In genomic region chr1:16621681-16622315, GRCh38 we compare ENCODE assay signal across 9 cellular contexts. TPM values are rescaled to one million over a fixed set of nuclear protein-coding genes. Genes with fewer than 3 reads are reported as not detected.
A peak's percentile ranks its signal among the peaks of the same experiment; 100 is the strongest.
DNase-seq lines count a peak whose midpoint lies in the region; ATAC-seq and TF ChIP-seq lines count a peak whose summit lies in the region.
"Not testable (repeated sequence)": the region's sequence is repeated elsewhere in the genome, so short reads cannot be mapped to it uniquely, and the experiment has no call there.
"Had no signal": no experiment of that assay in that cellular context is flagged by ENCODE, and none has a peak within 500 bp of the region (broad histone marks: within the 10 kb centered on the region; RNA-seq: fewer than 3 reads in every experiment).

No MANE protein-coding gene starts in this region.

- not testable (repeated sequence) for TF ChIP-seq CTCF in GM13976 (IDR thresholded peaks at IDR 0.05; ENCODE audit: borderline replicate concordance, control extremely low read depth, extremely low read depth, insufficient read depth, missing control alignments); dorsolateral prefrontal cortex (IDR thresholded peaks at IDR 0.05 in 54 of 56, conservative IDR thresholded peaks at IDR 0.05 in 2 of 56; ENCODE audit: low read depth in 1 of 56, partially characterized antibody in 56 of 56); left lung (IDR thresholded peaks at IDR 0.05); osteoblast (IDR thresholded peaks at IDR 0.05; ENCODE audit: extremely low read depth, low read depth, low read length); testis (IDR thresholded peaks at IDR 0.05)

- H3K4me3 ChIP-seq in dorsolateral prefrontal cortex; left lung; osteoblast (ENCODE audit: insufficient read depth, low read length); testis: not testable (repeated sequence)

- not testable (repeated sequence) for H2AFZ ChIP-seq in osteoblast (ENCODE audit: low read length)

- H3K27me3 ChIP-seq in dorsolateral prefrontal cortex; left lung; osteoblast (ENCODE audit: insufficient read depth, low read length); testis: not testable (repeated sequence)

- WGBS in testis, 2 donors = 89 to 92% methylated on average over 9 of the region's 9 CpGs

- not testable (repeated sequence) for ATAC-seq in left lung

- H3K4me1 ChIP-seq in left lung, testis: not testable (repeated sequence)
- peaks cover 13% of the 10 kb centered on the region for H3K4me1 ChIP-seq in osteoblast (ENCODE audit: insufficient read depth, low read length)

- not testable (repeated sequence) for H3K9me3 ChIP-seq in left lung; osteoblast (ENCODE audit: low read depth, low read length); testis

- in situ Hi-C loops in GM13976 (cut with MboI; ENCODE audit: low sequenced_read_pairs, unreplicated experiment) = loop anchor here (5.0 kb wide), 1 partner anchor 321 kb away; no protein-coding TSS in a partner anchor

- intact Hi-C loops in dorsolateral prefrontal cortex (cut with DNase I) = loop anchor here (1.0 kb wide), 2 partner anchors 327 to 330 kb away; no protein-coding TSS in a partner anchor
- intact Hi-C loops in left lung (cut with DNase I); testis (cut with DNase I; ENCODE audit: low total_unique reads): not testable (repeated sequence)

- peak; percentile 71 for DNase-seq in GM13976 (ENCODE audit: low spot score)
- peak; percentile 30 for DNase-seq in activated CD4-positive, CD25-positive, alpha-beta regulatory T cell treated with anti-CD3 and anti-CD28 coated beads, Interleukin-2, amount 50 U/mL, for 72 hours
- DNase-seq in activated naive CD4-positive, alpha-beta T cell treated with Interleukin-2 at 50 U/mL for 16 hours = peak; percentile 2
- peak in 8 of 10 donors; percentile 9 to 60 (median 30) for DNase-seq in dorsolateral prefrontal cortex
- DNase-seq in left lung = peak; percentile 34 to 82
- peak; percentile 89 for DNase-seq in osteoblast (ENCODE audit: insufficient read length, low spot score, missing footprints)
- DNase-seq in testis = peak; percentile 18

- peaks cover 24% of the 10 kb centered on the region for H4K20me1 ChIP-seq in osteoblast (ENCODE audit: insufficient read depth, low read length)

- H3K27ac ChIP-seq in dorsolateral prefrontal cortex = peak overlapping the region in 6 of 59 donors; percentile 5 to 74 (median 32)
- not testable (repeated sequence) for H3K27ac ChIP-seq in left lung; osteoblast (ENCODE audit: low read depth, low read length); testis

- H3K4me2 ChIP-seq in osteoblast (ENCODE audit: insufficient read depth, low read length) = not testable (repeated sequence)

- H3K36me3 ChIP-seq in left lung = peaks cover 0 to 76% of the 10 kb centered on the region in 2 donors
- peaks cover 32% of the 10 kb centered on the region for H3K36me3 ChIP-seq in osteoblast (ENCODE audit: insufficient read depth, low read length)
- not testable (repeated sequence) for H3K36me3 ChIP-seq in testis (ENCODE audit: low read depth, missing control alignments)

- TF ChIP-seq POLR2A in testis (IDR thresholded peaks at IDR 0.05) = not testable (repeated sequence)

- H3K79me2 ChIP-seq in osteoblast (ENCODE audit: insufficient read depth, low read length) = not testable (repeated sequence)

RNA-seq across cellular contexts. Expression of gene NBPF1, which starts 8.4 kb away (rescaled TPM):
- total RNA-seq in dorsolateral prefrontal cortex = 10 to 100 TPM; 17.9 to 89.3 (median 52.9) TPM
- total RNA-seq in left lung = 10 to 100 TPM; 35.2 to 40.1 TPM
- 54.6 and 71.6 TPM in 2 replicates for total RNA-seq in osteoblast
- total RNA-seq in testis = 100 to 1,000 TPM in 1 of 2 donors, 10 to 100 TPM in 1; 75.6 to 109 TPM
- polyA plus RNA-seq in testis (ENCODE audit: insufficient read depth, low read depth, low replicate concordance) = 93.9 TPM

RNA-seq across cellular contexts. Expression of gene RNU1-3, which starts 45.0 kb away (rescaled TPM):
- total RNA-seq in dorsolateral prefrontal cortex (over 10,000 TPM in 6 of 120 experiments, 1,000 to 10,000 TPM in 114; 2,235 to 12,697 (median 6,630) TPM), left lung (1,000 to 10,000 TPM; 2,748 to 3,444 TPM), osteoblast (under 0.01 TPM in 1 of 2 replicates, not detected in the other), testis (under 1 TPM; under 0.01 TPM)
- 18.9 TPM for polyA plus RNA-seq in testis (ENCODE audit: insufficient read depth, low read depth, low replicate concordance)
- polyA plus RNA-seq: AG04450, heart right ventricle had no signal

Comparison
In these comparisons a context has a peak if more than half of its experiments do, and no peak if none do; other contexts are left out.
1. DNase-seq: peak in every context shown above with its lines; median percentile 89 in osteoblast; 71 in GM13976; 58 in left lung; 30 in activated CD4-positive, CD25-positive, alpha-beta regulatory T cell treated with anti-CD3 and anti-CD28 coated beads, Interleukin-2, amount 50 U/mL, for 72 hours; 30 in dorsolateral prefrontal cortex; 18 in testis; 2 in activated naive CD4-positive, alpha-beta T cell treated with Interleukin-2 at 50 U/mL for 16 hours.
2. RNA of gene RNU1-3, which starts 45.0 kb away (total RNA-seq): 2,235 to 12,697 TPM in dorsolateral prefrontal cortex and 2,748 to 3,444 TPM in left lung; under 0.01 TPM in osteoblast and under 0.01 TPM in testis; every median in the first group is over 1,000 times any median in the second.